1 cellular context compared by ENCODE assay signal in the genomic region with DNA sequence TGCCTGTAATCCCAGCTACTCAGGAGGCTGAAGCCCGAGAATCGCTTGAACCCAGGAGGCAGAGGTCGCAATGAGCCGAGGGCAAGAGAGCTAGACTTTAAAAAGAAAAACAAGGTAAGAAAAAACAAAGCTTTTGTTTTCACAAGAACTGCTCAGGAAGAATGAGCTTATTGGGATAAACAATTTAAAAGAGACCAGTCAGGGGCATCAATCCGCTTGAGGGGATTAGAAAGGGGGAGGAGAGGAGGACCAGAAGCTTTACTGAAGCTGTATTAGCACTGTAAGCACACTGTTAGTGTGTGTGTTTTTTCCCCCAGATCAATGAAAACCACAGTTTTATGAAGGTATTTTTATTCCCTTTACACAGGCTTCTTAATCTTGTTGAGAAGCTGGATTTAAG.
TF ChIP-seq lines count a peak whose summit lies in the region.

No MANE protein-coding gene starts in this region.

TF ChIP-seq in GM23338, 12 proteins besides CTCF, POLR2A, EP300 and RAD21 (continued from another document):
- TF ChIP-seq POLR2AphosphoS5 (IDR thresholded peaks at IDR 0.05; ENCODE audit: low read depth) (no peak), STAT1 (IDR thresholded peaks at IDR 0.05; ENCODE audit: unreplicated experiment) (no peak), ZNF114 (CRISPR knock-in tag; IDR thresholded peaks at IDR 0.05) (no peak), ZNF331 (CRISPR knock-in tag; IDR thresholded peaks at IDR 0.05; ENCODE audit: low read depth) (no peak), EZH2 (IDR thresholded peaks at IDR 0.05; ENCODE audit: low read depth, unreplicated experiment) (no peak), EZH2phosphoT487 (IDR thresholded peaks at IDR 0.05; ENCODE audit: unreplicated experiment) (no peak), JUNB (IDR thresholded peaks at IDR 0.05; ENCODE audit: unreplicated experiment) (no peak)
- TF ChIP-seq, protein P1, sequence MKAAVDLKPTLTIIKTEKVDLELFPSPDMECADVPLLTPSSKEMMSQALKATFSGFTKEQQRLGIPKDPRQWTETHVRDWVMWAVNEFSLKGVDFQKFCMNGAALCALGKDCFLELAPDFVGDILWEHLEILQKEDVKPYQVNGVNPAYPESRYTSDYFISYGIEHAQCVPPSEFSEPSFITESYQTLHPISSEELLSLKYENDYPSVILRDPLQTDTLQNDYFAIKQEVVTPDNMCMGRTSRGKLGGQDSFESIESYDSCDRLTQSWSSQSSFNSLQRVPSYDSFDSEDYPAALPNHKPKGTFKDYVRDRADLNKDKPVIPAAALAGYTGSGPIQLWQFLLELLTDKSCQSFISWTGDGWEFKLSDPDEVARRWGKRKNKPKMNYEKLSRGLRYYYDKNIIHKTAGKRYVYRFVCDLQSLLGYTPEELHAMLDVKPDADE (IDR thresholded peaks at IDR 0.05): no peak
- TF ChIP-seq, protein P2, sequence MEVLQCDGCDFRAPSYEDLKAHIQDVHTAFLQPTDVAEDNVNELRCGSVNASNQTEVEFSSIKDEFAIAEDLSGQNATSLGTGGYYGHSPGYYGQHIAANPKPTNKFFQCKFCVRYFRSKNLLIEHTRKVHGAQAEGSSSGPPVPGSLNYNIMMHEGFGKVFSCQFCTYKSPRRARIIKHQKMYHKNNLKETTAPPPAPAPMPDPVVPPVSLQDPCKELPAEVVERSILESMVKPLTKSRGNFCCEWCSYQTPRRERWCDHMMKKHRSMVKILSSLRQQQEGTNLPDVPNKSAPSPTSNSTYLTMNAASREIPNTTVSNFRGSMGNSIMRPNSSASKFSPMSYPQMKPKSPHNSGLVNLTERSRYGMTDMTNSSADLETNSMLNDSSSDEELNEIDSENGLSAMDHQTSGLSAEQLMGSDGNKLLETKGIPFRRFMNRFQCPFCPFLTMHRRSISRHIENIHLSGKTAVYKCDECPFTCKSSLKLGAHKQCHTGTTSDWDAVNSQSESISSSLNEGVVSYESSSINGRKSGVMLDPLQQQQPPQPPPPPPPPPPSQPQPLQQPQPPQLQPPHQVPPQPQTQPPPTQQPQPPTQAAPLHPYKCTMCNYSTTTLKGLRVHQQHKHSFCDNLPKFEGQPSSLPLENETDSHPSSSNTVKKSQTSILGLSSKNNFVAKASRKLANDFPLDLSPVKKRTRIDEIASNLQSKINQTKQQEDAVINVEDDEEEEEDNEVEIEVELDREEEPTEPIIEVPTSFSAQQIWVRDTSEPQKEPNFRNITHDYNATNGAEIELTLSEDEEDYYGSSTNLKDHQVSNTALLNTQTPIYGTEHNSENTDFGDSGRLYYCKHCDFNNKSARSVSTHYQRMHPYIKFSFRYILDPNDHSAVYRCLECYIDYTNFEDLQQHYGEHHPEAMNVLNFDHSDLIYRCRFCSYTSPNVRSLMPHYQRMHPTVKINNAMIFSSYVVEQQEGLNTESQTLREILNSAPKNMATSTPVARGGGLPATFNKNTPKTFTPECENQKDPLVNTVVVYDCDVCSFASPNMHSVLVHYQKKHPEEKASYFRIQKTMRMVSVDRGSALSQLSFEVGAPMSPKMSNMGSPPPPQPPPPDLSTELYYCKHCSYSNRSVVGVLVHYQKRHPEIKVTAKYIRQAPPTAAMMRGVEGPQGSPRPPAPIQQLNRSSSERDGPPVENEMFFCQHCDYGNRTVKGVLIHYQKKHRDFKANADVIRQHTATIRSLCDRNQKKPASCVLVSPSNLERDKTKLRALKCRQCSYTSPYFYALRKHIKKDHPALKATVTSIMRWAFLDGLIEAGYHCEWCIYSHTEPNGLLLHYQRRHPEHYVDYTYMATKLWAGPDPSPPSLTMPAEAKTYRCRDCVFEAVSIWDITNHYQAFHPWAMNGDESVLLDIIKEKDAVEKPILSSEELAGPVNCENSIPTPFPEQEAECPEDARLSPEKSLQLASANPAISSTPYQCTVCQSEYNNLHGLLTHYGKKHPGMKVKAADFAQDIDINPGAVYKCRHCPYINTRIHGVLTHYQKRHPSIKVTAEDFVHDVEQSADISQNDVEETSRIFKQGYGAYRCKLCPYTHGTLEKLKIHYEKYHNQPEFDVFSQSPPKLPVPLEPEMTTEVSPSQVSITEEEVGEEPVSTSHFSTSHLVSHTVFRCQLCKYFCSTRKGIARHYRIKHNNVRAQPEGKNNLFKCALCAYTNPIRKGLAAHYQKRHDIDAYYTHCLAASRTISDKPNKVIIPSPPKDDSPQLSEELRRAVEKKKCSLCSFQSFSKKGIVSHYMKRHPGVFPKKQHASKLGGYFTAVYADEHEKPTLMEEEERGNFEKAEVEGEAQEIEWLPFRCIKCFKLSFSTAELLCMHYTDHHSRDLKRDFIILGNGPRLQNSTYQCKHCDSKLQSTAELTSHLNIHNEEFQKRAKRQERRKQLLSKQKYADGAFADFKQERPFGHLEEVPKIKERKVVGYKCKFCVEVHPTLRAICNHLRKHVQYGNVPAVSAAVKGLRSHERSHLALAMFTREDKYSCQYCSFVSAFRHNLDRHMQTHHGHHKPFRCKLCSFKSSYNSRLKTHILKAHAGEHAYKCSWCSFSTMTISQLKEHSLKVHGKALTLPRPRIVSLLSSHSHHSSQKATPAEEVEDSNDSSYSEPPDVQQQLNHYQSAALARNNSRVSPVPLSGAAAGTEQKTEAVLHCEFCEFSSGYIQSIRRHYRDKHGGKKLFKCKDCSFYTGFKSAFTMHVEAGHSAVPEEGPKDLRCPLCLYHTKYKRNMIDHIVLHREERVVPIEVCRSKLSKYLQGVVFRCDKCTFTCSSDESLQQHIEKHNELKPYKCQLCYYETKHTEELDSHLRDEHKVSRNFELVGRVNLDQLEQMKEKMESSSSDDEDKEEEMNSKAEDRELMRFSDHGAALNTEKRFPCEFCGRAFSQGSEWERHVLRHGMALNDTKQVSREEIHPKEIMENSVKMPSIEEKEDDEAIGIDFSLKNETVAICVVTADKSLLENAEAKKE (CRISPR knock-in tag; IDR thresholded peaks at IDR 0.05): no peak
